ENCODE assay signal across 8 cellular contexts in genomic region chr5:138754699-138755057, GRCh38. TPM values are rescaled to one million over a fixed set of nuclear protein-coding genes. Genes with fewer than 3 reads are reported as not detected.
DNase-seq lines count a peak whose midpoint lies in the region; ATAC-seq and TF ChIP-seq lines count a peak whose summit lies in the region.

No MANE protein-coding gene starts in this region.

- H2BK120ac ChIP-seq in neuronal stem cell (ENCODE audit: low read depth, low read length) = no peak overlapping the region

- H2AK5ac ChIP-seq in neuronal stem cell (ENCODE audit: low read depth, low read length) = no peak overlapping the region

- no peaks in the 10 kb centered on the region for H3K36me3 ChIP-seq in CD4-positive, CD25-positive, alpha-beta regulatory T cell (ENCODE audit: control insufficient read depth, insufficient read depth, low read length)
- H3K36me3 ChIP-seq in PC-3 (ENCODE audit: low read depth, low read length) = no peaks in the 10 kb centered on the region; the same call in 1 of the 2 replicates
- peaks cover 40% of the 10 kb centered on the region for H3K36me3 ChIP-seq in endodermal cell (ENCODE audit: control insufficient read depth, insufficient read depth, low read length)
- peaks cover 8 to 48% of the 10 kb centered on the region in 2 donors for H3K36me3 ChIP-seq in neuronal stem cell (replicated peaks in 1 of 2; ENCODE audit: control insufficient read depth in 2 of 2, insufficient read depth in 2 of 2, low read length in 2 of 2)

- H3K9me3 Mint-ChIP-seq in CD4-positive, CD25-positive, alpha-beta regulatory T cell = peaks cover 0 to 15% (median 0%) of the 10 kb centered on the region in 7 donors
- H3K9me3 Mint-ChIP-seq in endodermal cell = peaks cover 33% of the 10 kb centered on the region

- H3K9ac ChIP-seq in PC-3 (ENCODE audit: low read length) (peak overlapping the region; percentile 94), endodermal cell (ENCODE audit: extremely low read depth, low read length, poor library complexity, severe bottlenecking) (peak overlapping the region; percentile 97), neuronal stem cell (ENCODE audit: low read depth, low read length, poor library complexity) (no peak overlapping the region)

- DNase-seq in CD4-positive, CD25-positive, alpha-beta regulatory T cell = no peak
- peak; percentile 71 for DNase-seq in PC-3
- no peak for DNase-seq in endodermal cell
- no peak for DNase-seq in neuronal stem cell (ENCODE audit: low spot score)
- no peak for DNase-seq in DMS114 treated with DMSO at 0.1 percent for 48 hours (lab: John Stamatoyannopoulos, UW; ENCODE audit: unreplicated experiment)
- no peak for DNase-seq in SHP77 treated with DMSO at 0.1 percent for 48 hours (lab: John Stamatoyannopoulos, UW)
- DNase-seq in NCI-H1417 (lab: John Stamatoyannopoulos, UW) = no peak
- DNase-seq in RPMI8226 = no peak

- no peak overlapping the region for H3K4ac ChIP-seq in neuronal stem cell (ENCODE audit: low read length)

- CTCF ChIA-PET in PC-3 (lab: Charles Lee) = no interaction called here

- WGBS in endodermal cell (ENCODE audit: insufficient coverage in 1 of 2, insufficient read length in 1 of 2), 2 experiments = 78 to 79% methylated on average over 9 to 14 of the region's 14 CpGs
- WGBS in neuronal stem cell (ENCODE audit: extremely low coverage in 2 of 2, insufficient read length in 2 of 2, insufficient replicate concordance in 1 of 2), 2 donors = no CpG with 5 or more reads among the region's 14 CpGs

- no peak overlapping the region for H2BK15ac ChIP-seq in neuronal stem cell (ENCODE audit: low read length)

- H3K79me2 ChIP-seq in PC-3 (ENCODE audit: low read length) = peaks cover 62% of the 10 kb centered on the region

- H2BK12ac ChIP-seq in neuronal stem cell (ENCODE audit: low read length) = no peak overlapping the region

- POLR2A ChIA-PET in PC-3 (lab: Charles Lee; ENCODE audit: unreplicated experiment) = no interaction called here

- no peak overlapping the region for H3K27ac Mint-ChIP-seq in CD4-positive, CD25-positive, alpha-beta regulatory T cell
- H3K27ac Mint-ChIP-seq in endodermal cell = peak overlapping the region; percentile 60

- ATAC-seq in CD4-positive, CD25-positive, alpha-beta regulatory T cell (ENCODE audit: low read depth in 2 of 2) = no peak
- peak; percentile 23 for ATAC-seq in PC-3

- H3K4me2 ChIP-seq in PC-3 (ENCODE audit: low read length) (peak overlapping the region; percentile 96), neuronal stem cell (ENCODE audit: insufficient read depth, low read length, poor library complexity, severe bottlenecking) (peak overlapping the region; percentile 40)

- no peaks in the 10 kb centered on the region for H3K27me3 ChIP-seq in CD4-positive, CD25-positive, alpha-beta regulatory T cell (ENCODE audit: control insufficient read depth, insufficient read depth, low read length)
- H3K27me3 ChIP-seq in PC-3 (ENCODE audit: low read length) (no peaks in the 10 kb centered on the region), endodermal cell (ENCODE audit: control insufficient read depth, insufficient read depth, low read length, poor library complexity, severe bottlenecking) (no peaks in the 10 kb centered on the region), neuronal stem cell (ENCODE audit: control insufficient read depth in 3 of 3, insufficient read depth in 3 of 3, low read depth in 1 of 3, low read length in 3 of 3) (no peaks in the 10 kb centered on the region)

- H4K91ac ChIP-seq in neuronal stem cell (ENCODE audit: low read depth, low read length, poor library complexity) = no peak overlapping the region

- intact Hi-C loops in PC-3 (cut with micrococcal nuclease) = no loop called here

- no peak overlapping the region for H3K18ac ChIP-seq in neuronal stem cell (ENCODE audit: low read length)

- H2BK5ac ChIP-seq in neuronal stem cell (ENCODE audit: low read length) = no peak overlapping the region

- H3F3A ChIP-seq in PC-3 (ENCODE audit: low read length, unreplicated experiment) = no peaks in the 10 kb centered on the region

- H3K36me3 Mint-ChIP-seq in CD4-positive, CD25-positive, alpha-beta regulatory T cell = peaks cover 9% of the 10 kb centered on the region
- H3K36me3 Mint-ChIP-seq in endodermal cell (ENCODE audit: low read depth) = peaks cover 46% of the 10 kb centered on the region

- peaks cover 14 to 42% (median 27%) of the 10 kb centered on the region in 4 donors for H3K4me1 Mint-ChIP-seq in CD4-positive, CD25-positive, alpha-beta regulatory T cell
- peaks cover 19% of the 10 kb centered on the region for H3K4me1 Mint-ChIP-seq in endodermal cell

- H2AFZ ChIP-seq in PC-3 (ENCODE audit: low read length) = no peak overlapping the region
- no peak overlapping the region for H2AFZ ChIP-seq in neuronal stem cell (ENCODE audit: low read length)

- no peaks in the 10 kb centered on the region for H3K9me2 ChIP-seq in PC-3 (replicated peaks; ENCODE audit: low read length)

- peaks cover 1% of the 10 kb centered on the region for H3K79me1 ChIP-seq in neuronal stem cell (ENCODE audit: low read depth, low read length)

- H3K27ac ChIP-seq in CD4-positive, CD25-positive, alpha-beta regulatory T cell (ENCODE audit: insufficient read depth, low read length, poor library complexity, severe bottlenecking) = no peak overlapping the region
- peak overlapping the region; percentile 87 for H3K27ac ChIP-seq in PC-3 (ENCODE audit: low read length)
- no peak overlapping the region for H3K27ac ChIP-seq in endodermal cell (ENCODE audit: low read depth, low read length)
- no peak overlapping the region for H3K27ac ChIP-seq in neuronal stem cell (replicated peaks; ENCODE audit: low read length)

- TF ChIP-seq CTCF in PC-3 (conservative IDR thresholded peaks at IDR 0.05; ENCODE audit: low read depth, low read length) = no peak
- TF ChIP-seq CTCF in endodermal cell (conservative IDR thresholded peaks at IDR 0.05) = no peak

- H3K27me3 Mint-ChIP-seq in CD4-positive, CD25-positive, alpha-beta regulatory T cell = peaks cover 21% of the 10 kb centered on the region
- H3K27me3 Mint-ChIP-seq in endodermal cell (ENCODE audit: insufficient read depth) = no peaks in the 10 kb centered on the region

- peak overlapping the region; percentile 69 to 90 (median 82) for H3K4me3 Mint-ChIP-seq in CD4-positive, CD25-positive, alpha-beta regulatory T cell
- H3K4me3 Mint-ChIP-seq in endodermal cell = peak overlapping the region; percentile 82

- H4K8ac ChIP-seq in neuronal stem cell (ENCODE audit: low read depth, low read length) = no peak overlapping the region

- no TSS peak for BruUV-seq in PC-3 (replicated peaks; lab: Mats Ljungman, UMichigan)

- H4K20me1 ChIP-seq in PC-3 (ENCODE audit: low read length) = peaks cover 40% of the 10 kb centered on the region

- no peak overlapping the region for H3K23ac ChIP-seq in neuronal stem cell (ENCODE audit: low read depth, low read length, poor library complexity)

- H3K9me3 ChIP-seq in CD4-positive, CD25-positive, alpha-beta regulatory T cell (ENCODE audit: control insufficient read depth in 2 of 2, low read length in 2 of 2) = no peaks in the 10 kb centered on the region
- H3K9me3 ChIP-seq in PC-3 (ENCODE audit: low read length) (no peaks in the 10 kb centered on the region), endodermal cell (ENCODE audit: control insufficient read depth, low read length) (peaks cover 33% of the 10 kb centered on the region), neuronal stem cell (replicated peaks in 1 of 2; ENCODE audit: control insufficient read depth in 2 of 2, insufficient read depth in 1 of 2, low read depth in 1 of 2, low read length in 2 of 2) (peaks cover 0 to 6% of the 10 kb centered on the region in 2 donors)

- no peak overlapping the region for H3K14ac ChIP-seq in neuronal stem cell (ENCODE audit: low read length)

- peaks cover 21% of the 10 kb centered on the region for H3K4me1 ChIP-seq in CD4-positive, CD25-positive, alpha-beta regulatory T cell (ENCODE audit: control insufficient read depth, insufficient read depth, low read length, poor library complexity, severe bottlenecking)
- H3K4me1 ChIP-seq in PC-3 (ENCODE audit: insufficient read depth, low read length) (peaks cover 13% of the 10 kb centered on the region), endodermal cell (ENCODE audit: control insufficient read depth, insufficient read depth, low read length) (no peaks in the 10 kb centered on the region), neuronal stem cell (ENCODE audit: control insufficient read depth in 2 of 2, insufficient read depth in 1 of 2, low read depth in 1 of 2, low read length in 2 of 2) (peaks cover 1 to 7% of the 10 kb centered on the region in 2 donors)

- H3K4me3 ChIP-seq in CD4-positive, CD25-positive, alpha-beta regulatory T cell (ENCODE audit: low read depth, low read length) = peak overlapping the region; percentile 71
- H3K4me3 ChIP-seq in PC-3 (ENCODE audit: low read length) (peak overlapping the region; percentile 97), endodermal cell (ENCODE audit: low read length) (peak overlapping the region; percentile 97), neuronal stem cell (ENCODE audit: low read length in 2 of 2) (peak overlapping the region in 1 of 2 donors; percentile 70)

RNA-seq across cellular contexts. Expression of gene CTNNA1, which starts 1.5 kb away (rescaled TPM):
- 48.6 TPM for total RNA-seq in CD4-positive, CD25-positive, alpha-beta regulatory T cell
- polyA plus RNA-seq in CD4-positive, CD25-positive, alpha-beta regulatory T cell = 10 to 100 TPM in 3 of 4 donors, 1 to 10 TPM in 1; 8.9 to 24.0 (median 12.1) TPM
- total RNA-seq in PC-3 (2014; rRNA removed) = 1.9 and 9.8 TPM in 2 replicates
- total RNA-seq in endodermal cell = 100 to 1,000 TPM; 298 to 305 TPM
- polyA plus RNA-seq in endodermal cell (2013, experiment 1 of 2) = 251 TPM
- 256 TPM for polyA plus RNA-seq in endodermal cell (2013, experiment 2 of 2)
- polyA plus RNA-seq in neuronal stem cell (2013, experiment 1 of 2) = 96.3 TPM
- polyA plus RNA-seq in neuronal stem cell (2013, experiment 2 of 2) = 95.4 TPM
